20 cellular contexts compared by ENCODE assay signal in genomic region chr19:41734156-41734555, GRCh38. TPM values are rescaled to one million over a fixed set of nuclear protein-coding genes. Genes with fewer than 3 reads are reported as not detected.
"Had no signal": no experiment of that assay in that cellular context is flagged by ENCODE, and none has a peak within 500 bp of the region (broad histone marks: within the 10 kb centered on the region; RNA-seq: fewer than 3 reads in every experiment).

No MANE protein-coding gene starts in this region.

- H3K4me1 ChIP-seq: adrenal gland, esophagus muscularis mucosa, spleen had no signal

- H3K9me3 ChIP-seq: adrenal gland, esophagus muscularis mucosa, spleen had no signal

- H3K4me3 ChIP-seq: adrenal gland, esophagus muscularis mucosa, spleen had no signal

- H3K36me3 ChIP-seq: adrenal gland, esophagus muscularis mucosa, spleen had no signal

- DNase-seq: activated CD4-positive, alpha-beta T cell treated with anti-CD3 and anti-CD28 coated beads, Interleukin-2, amount 10 ng/mL, durations not matched to agents 7 days and 5 days; activated CD4-positive, CD25-positive, alpha-beta regulatory T cell; activated naive CD4-positive, alpha-beta T cell treated with anti-CD3 and anti-CD28 coated beads, Interleukin-2, amount 10 ng/mL, durations not matched to agents 7 days and 5 days; activated T-cell treated with anti-CD3 and anti-CD28 coated beads for 4 hours; adrenal gland; caudate nucleus; endodermal cell; foreskin fibroblast; nephron progenitor cell; spleen; stimulated activated CD4-positive, alpha-beta T cell treated with anti-CD3 and anti-CD28 coated beads, Interleukin-1b, Interleukin-23, amount 100 ng/mL, for 48 hours; stimulated activated naive B cell treated with anti-CD40 and anti-IgM and Interleukin-4, amounts not matched to agents 10 μg/mL and 1 μg/mL and 100 μg/mL, for 72 hours; substantia nigra had no signal

- H3K27ac ChIP-seq: adrenal gland, esophagus muscularis mucosa, spleen had no signal

- ATAC-seq: sciatic nerve; stimulated activated naive B cell treated with anti-CD40 and anti-IgM and Interleukin-4, amounts not matched to agents 10 μg/mL and 1 μg/mL and 100 μg/mL, for 72 hours had no signal

RNA-seq across cellular contexts. Expression of gene CEACAM6, which starts 21.2 kb away (rescaled TPM):
- total RNA-seq: activated CD4-positive, alpha-beta T cell treated with anti-CD3 and anti-CD28 coated beads, Interleukin-2, amount 10 ng/mL, durations not matched to agents 7 days and 5 days; activated CD8-positive, alpha-beta memory T cell treated with anti-CD3 and anti-CD28 coated beads for 36 hours; activated T-helper 2 cell treated with anti-CD3 and anti-CD28 coated beads, Interferon-gamma antibody, Interleukin-2, Interleukin-4, amounts not matched to agents 10 μg/mL and 5 μg/mL and 100 μg/mL, durations not matched to agents 14 hours and 24 hours and 36 hours; endodermal cell; osteoblast; pulmonary artery endothelial cell; T-helper 2 cell treated with Interferon-gamma antibody and Interleukin-4, amounts not matched to agents 100 ng/mL and 5 ng/mL, for 36 hours had no signal

RNA-seq across cellular contexts. Expression of gene CEACAM5, which starts 25.7 kb away (rescaled TPM):
- total RNA-seq: activated CD4-positive, alpha-beta T cell treated with anti-CD3 and anti-CD28 coated beads, Interleukin-2, amount 10 ng/mL, durations not matched to agents 7 days and 5 days; activated CD8-positive, alpha-beta memory T cell treated with anti-CD3 and anti-CD28 coated beads for 36 hours; activated T-helper 2 cell treated with anti-CD3 and anti-CD28 coated beads, Interferon-gamma antibody, Interleukin-2, Interleukin-4, amounts not matched to agents 10 μg/mL and 5 μg/mL and 100 μg/mL, durations not matched to agents 14 hours and 24 hours and 36 hours; endodermal cell; osteoblast; pulmonary artery endothelial cell; T-helper 2 cell treated with Interferon-gamma antibody and Interleukin-4, amounts not matched to agents 100 ng/mL and 5 ng/mL, for 36 hours had no signal

RNA-seq across cellular contexts. Expression of gene CEACAM7, which starts 46.1 kb away (rescaled TPM):
- total RNA-seq: activated CD4-positive, alpha-beta T cell treated with anti-CD3 and anti-CD28 coated beads, Interleukin-2, amount 10 ng/mL, durations not matched to agents 7 days and 5 days; activated CD8-positive, alpha-beta memory T cell treated with anti-CD3 and anti-CD28 coated beads for 36 hours; activated T-helper 2 cell treated with anti-CD3 and anti-CD28 coated beads, Interferon-gamma antibody, Interleukin-2, Interleukin-4, amounts not matched to agents 10 μg/mL and 5 μg/mL and 100 μg/mL, durations not matched to agents 14 hours and 24 hours and 36 hours; endodermal cell; osteoblast; pulmonary artery endothelial cell; sciatic nerve; spleen; T-helper 2 cell treated with Interferon-gamma antibody and Interleukin-4, amounts not matched to agents 100 ng/mL and 5 ng/mL, for 36 hours had no signal
